13 cellular contexts compared by ENCODE assay signal in the genomic region with DNA sequence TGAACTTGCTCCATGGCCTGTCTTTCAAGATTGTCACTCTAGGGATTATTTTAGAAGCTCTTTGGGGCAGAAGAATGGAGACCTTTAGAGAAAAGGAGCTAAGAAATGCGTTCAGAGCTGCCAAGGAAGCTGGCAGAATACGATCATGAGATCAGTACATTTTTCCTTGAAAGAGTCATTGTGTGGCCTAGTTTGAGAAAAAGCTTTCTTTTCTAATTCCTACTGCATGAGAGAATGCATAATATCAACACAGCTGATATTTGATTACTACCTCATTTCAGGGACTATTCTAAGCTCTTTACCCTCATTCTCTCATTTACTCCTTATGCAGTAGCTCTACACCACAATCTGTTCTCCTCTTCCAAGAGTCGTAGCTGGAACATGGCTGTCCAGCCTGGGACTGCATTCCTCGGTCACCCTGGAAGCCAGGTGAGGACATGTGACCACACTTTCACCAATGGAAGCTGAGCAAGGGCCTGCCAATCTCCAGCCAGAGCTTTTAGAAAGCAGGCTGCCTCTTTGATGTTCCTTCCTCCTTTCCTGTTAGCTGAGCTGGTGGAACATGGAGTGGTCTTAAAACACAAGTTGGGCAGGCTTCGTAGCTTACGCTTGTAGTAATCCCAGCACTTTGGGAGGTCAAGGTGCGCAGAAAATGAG.
DNase-seq lines count a peak whose midpoint lies in the region; ATAC-seq, FAIRE-seq and TF ChIP-seq lines count a peak whose summit lies in the region.
"Had no signal": no experiment of that assay in that cellular context is flagged by ENCODE, and none has a peak within 500 bp of the region (broad histone marks: within the 10 kb centered on the region; RNA-seq: fewer than 3 reads in every experiment).

No MANE protein-coding gene starts in this region.

- no peaks in the 10 kb centered on the region for H3K27me3 ChIP-seq in adipocyte (replicated peaks; ENCODE audit: control insufficient read depth, insufficient read depth, low read length)

- TF ChIP-seq CTCF in foreskin fibroblast (IDR thresholded peaks at IDR 0.05; ENCODE audit: low read depth, low read length) (no peak), D721Med (IDR thresholded peaks at IDR 0.05; ENCODE audit: insufficient read depth, missing control alignments) (no peak)

- H3K9ac ChIP-seq in adipocyte (ENCODE audit: low read length), result no peak overlapping the region

- H3K9me3 ChIP-seq in adipocyte (ENCODE audit: control insufficient read depth, low read length), result no peaks in the 10 kb centered on the region

- ATAC-seq in HG02870 (IDR thresholded peaks at IDR 0.05; ENCODE audit: unreplicated experiment) (no peak), HG02610 (IDR thresholded peaks at IDR 0.05; ENCODE audit: unreplicated experiment) (no peak)
- ATAC-seq: CD8-positive, alpha-beta T cell; HCT116 had no signal

- FAIRE-seq in D721Med (lab: Jason Lieb, UNC), result no peak
- FAIRE-seq: keratinocyte, TTC549 had no signal

- no peak overlapping the region for H3K4me3 ChIP-seq in adipocyte (ENCODE audit: low read length)
- no peak overlapping the region for H3K4me3 ChIP-seq in foreskin fibroblast (ENCODE audit: low read depth in 1 of 2, low read length in 2 of 2)

- H3K4me1 ChIP-seq in adipocyte (ENCODE audit: control insufficient read depth, insufficient read depth, low read length), result peaks cover 32% of the 10 kb centered on the region

- no peaks in the 10 kb centered on the region for H3K36me3 ChIP-seq in adipocyte (ENCODE audit: control insufficient read depth, insufficient read depth, low read length, severe bottlenecking)

- DNase-seq in Daoy (ENCODE audit: low read depth) (peak; percentile 33), adipocyte (ENCODE audit: low read depth) (peak; percentile 91), foreskin fibroblast (peak; percentile 66 to 85), putamen (ENCODE audit: low spot score) (peak; percentile 18), OCI-M1 (lab: John Stamatoyannopoulos, UW) (no peak), D721Med (ENCODE audit: insufficient read length, low spot score) (no peak)
- DNase-seq: CD8-positive, alpha-beta T cell; NCI-H1105 treated with DMSO at 0.1 percent for 48 hours had no signal

Comparison
In these comparisons a context has a peak if more than half of its experiments do, and no peak if none do; other contexts are left out.
1. DNase-seq: peak in Daoy (single experiment), adipocyte (single experiment), foreskin fibroblast (2 of 2) and putamen (single experiment); none in OCI-M1 (single experiment) and D721Med (single experiment).